Comparison of ENCODE assay signal across 8 cellular contexts in the genomic region with DNA sequence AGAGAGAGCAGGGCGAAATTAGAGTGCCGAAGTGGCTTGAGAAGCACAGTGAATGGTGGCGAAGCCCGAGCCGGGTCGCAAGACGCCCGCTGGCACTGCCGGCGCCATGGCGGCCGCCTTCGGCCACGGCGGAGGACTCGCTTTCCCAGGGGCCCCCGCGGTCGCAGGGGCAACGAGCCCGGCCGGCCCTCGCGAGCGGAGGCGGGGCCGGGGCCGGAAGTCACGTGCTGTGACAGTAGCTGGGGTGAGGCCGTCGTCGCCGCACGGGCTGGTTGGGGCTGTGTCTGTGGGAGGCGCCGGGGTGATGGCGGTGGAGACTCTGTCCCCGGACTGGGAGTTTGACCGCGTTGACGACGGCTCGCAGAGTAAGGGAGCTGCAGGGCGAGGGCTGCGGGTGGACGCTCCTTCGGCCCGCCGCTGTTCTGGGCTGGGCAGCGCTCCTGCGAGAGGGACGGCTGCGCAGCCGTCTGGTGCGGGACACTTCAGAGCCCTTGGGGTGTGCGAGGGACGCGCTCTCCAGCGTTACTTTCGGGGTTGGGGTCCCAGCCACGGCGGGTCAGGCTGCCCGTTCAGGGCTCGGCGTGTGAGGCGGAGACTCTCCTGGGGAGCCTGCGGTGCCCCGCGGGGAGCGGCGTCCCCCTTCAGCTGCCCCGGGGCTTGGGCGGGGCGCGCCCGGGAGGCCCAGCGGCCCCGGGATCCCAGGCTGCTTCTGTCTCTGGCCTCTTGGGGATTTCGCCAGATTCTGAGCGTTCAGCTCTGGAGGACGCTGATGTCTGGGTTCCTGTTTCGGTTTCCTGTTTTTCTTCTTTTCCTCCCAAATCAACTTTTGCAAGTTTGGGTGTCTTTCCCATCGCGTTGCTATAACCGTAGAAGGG. TPM values are rescaled to one million over a fixed set of nuclear protein-coding genes. Genes with fewer than 3 reads are reported as not detected.
DNase-seq lines count a peak whose midpoint lies in the region; ATAC-seq and TF ChIP-seq lines count a peak whose summit lies in the region.

A gene with protein sequence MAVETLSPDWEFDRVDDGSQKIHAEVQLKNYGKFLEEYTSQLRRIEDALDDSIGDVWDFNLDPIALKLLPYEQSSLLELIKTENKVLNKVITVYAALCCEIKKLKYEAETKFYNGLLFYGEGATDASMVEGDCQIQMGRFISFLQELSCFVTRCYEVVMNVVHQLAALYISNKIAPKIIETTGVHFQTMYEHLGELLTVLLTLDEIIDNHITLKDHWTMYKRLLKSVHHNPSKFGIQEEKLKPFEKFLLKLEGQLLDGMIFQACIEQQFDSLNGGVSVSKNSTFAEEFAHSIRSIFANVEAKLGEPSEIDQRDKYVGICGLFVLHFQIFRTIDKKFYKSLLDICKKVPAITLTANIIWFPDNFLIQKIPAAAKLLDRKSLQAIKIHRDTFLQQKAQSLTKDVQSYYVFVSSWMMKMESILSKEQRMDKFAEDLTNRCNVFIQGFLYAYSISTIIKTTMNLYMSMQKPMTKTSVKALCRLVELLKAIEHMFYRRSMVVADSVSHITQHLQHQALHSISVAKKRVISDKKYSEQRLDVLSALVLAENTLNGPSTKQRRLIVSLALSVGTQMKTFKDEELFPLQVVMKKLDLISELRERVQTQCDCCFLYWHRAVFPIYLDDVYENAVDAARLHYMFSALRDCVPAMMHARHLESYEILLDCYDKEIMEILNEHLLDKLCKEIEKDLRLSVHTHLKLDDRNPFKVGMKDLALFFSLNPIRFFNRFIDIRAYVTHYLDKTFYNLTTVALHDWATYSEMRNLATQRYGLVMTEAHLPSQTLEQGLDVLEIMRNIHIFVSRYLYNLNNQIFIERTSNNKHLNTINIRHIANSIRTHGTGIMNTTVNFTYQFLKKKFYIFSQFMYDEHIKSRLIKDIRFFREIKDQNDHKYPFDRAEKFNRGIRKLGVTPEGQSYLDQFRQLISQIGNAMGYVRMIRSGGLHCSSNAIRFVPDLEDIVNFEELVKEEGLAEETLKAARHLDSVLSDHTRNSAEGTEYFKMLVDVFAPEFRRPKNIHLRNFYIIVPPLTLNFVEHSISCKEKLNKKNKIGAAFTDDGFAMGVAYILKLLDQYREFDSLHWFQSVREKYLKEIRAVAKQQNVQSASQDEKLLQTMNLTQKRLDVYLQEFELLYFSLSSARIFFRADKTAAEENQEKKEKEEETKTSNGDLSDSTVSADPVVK (plus strand): TSS at position 235 of the 875 bp plus-strand sequence. CDS start 70 bp downstream, at position 305.

- TF ChIP-seq CTCF in WI38 (IDR thresholded peaks at IDR 0.05; ENCODE audit: low read depth, low read length) (no peak), mammary epithelial cell (conservative IDR thresholded peaks at IDR 0.05 in 1 of 2, IDR thresholded peaks at IDR 0.05 in 1 of 2; ENCODE audit: extremely low read depth in 1 of 2, insufficient read depth in 1 of 2, low read depth in 1 of 2, low read length in 2 of 2) (peak in 1 of 2 donors; percentile 2), smooth muscle cell (IDR thresholded peaks at IDR 0.05; ENCODE audit: borderline replicate concordance, insufficient read depth, poor library complexity, severe bottlenecking) (no peak)

- H3K79me2 ChIP-seq in mammary epithelial cell (ENCODE audit: insufficient read depth, low read length), result peaks cover 50% of the 10 kb centered on the region
- H3K79me2 ChIP-seq in smooth muscle cell (ENCODE audit: low read depth), result peaks cover 47% of the 10 kb centered on the region

- H3K9ac ChIP-seq in mammary epithelial cell (ENCODE audit: insufficient read depth, low read length), result peak within 1 kb of the TSS; percentile 89
- peak within 1 kb of the TSS; percentile 90 for H3K9ac ChIP-seq in smooth muscle cell (ENCODE audit: low read depth)

- CTCF ChIA-PET in mammary epithelial cell (lab: Charles Lee; ENCODE audit: low non-redundant PET), result no interaction called here

- dilution Hi-C loops in mammary epithelial cell (cut with HindIII; ENCODE audit: low sequenced_read_pairs), result no loop called here

- in situ Hi-C loops in mammary epithelial cell (cut with MboI; ENCODE audit: low sequenced_read_pairs in 2 of 2), result no loop called here

- no peaks in the 10 kb centered on the region for H3K9me3 ChIP-seq in mammary epithelial cell (replicated peaks; ENCODE audit: insufficient read depth, low read length)
- H3K9me3 ChIP-seq in smooth muscle cell (replicated peaks; ENCODE audit: low read depth), result no peaks in the 10 kb centered on the region

- H3K4me2 ChIP-seq in mammary epithelial cell (ENCODE audit: insufficient read depth, low read depth, low read length) (peak within 1 kb of the TSS; percentile 91), smooth muscle cell (peak within 1 kb of the TSS; percentile 86)

- H2AFZ ChIP-seq in mammary epithelial cell (ENCODE audit: low read depth, low read length), result peak within 1 kb of the TSS; percentile 98
- H2AFZ ChIP-seq in smooth muscle cell (ENCODE audit: low read depth), result peak within 1 kb of the TSS; percentile 96

- H3K4me3 ChIP-seq in WI38 (ENCODE audit: low read depth, low read length) (peak within 1 kb of the TSS; percentile 96), mammary epithelial cell (replicated peaks in 1 of 3; ENCODE audit: insufficient read depth in 1 of 3, low read depth in 2 of 3, low read length in 3 of 3) (peak within 1 kb of the TSS; percentile 80 to 99 (median 96)), smooth muscle cell (peak within 1 kb of the TSS; percentile 87)

- H4K20me1 ChIP-seq in mammary epithelial cell (ENCODE audit: insufficient read depth, low read length) (no peaks in the 10 kb centered on the region), smooth muscle cell (ENCODE audit: low read depth) (peaks cover 47% of the 10 kb centered on the region)

- DNase-seq in AG08395 (ENCODE audit: low spot score) (peak; percentile 98), NCI-H2227 treated with DMSO at 0.1 percent for 48 hours (lab: John Stamatoyannopoulos, UW) (peak; percentile 87), mammary epithelial cell (peak; percentile 94), iPS-NIHi7 (ENCODE audit: extremely low spot score) (peak; percentile 97), smooth muscle cell (lab: John Stamatoyannopoulos, UW; ENCODE audit: unreplicated experiment) (peak; percentile 82)

- no TSS peak for BruUV-seq in mammary epithelial cell (replicated peaks; lab: Mats Ljungman, UMichigan)

- H3K27me3 ChIP-seq in mammary epithelial cell (ENCODE audit: insufficient read depth, low read length) (no peaks in the 10 kb centered on the region), smooth muscle cell (ENCODE audit: low read depth) (no peaks in the 10 kb centered on the region)

- H3K36me3 ChIP-seq in mammary epithelial cell (ENCODE audit: insufficient read depth, low read length) (peaks cover 3% of the 10 kb centered on the region), smooth muscle cell (ENCODE audit: low read depth) (no peaks in the 10 kb centered on the region)

- WGBS in mammary epithelial cell (ENCODE audit: low coverage, missing lambda C conversion rate), result 1% methylated on average over 15 of the region's 85 CpGs
- WGBS in smooth muscle cell (ENCODE audit: low lambda C conversion rate), result 1% methylated on average over 84 of the region's 85 CpGs

- H3K27ac ChIP-seq in mammary epithelial cell (ENCODE audit: insufficient read depth, low read depth, low read length) (peak within 1 kb of the TSS; percentile 79), smooth muscle cell (ENCODE audit: low read depth) (peak within 1 kb of the TSS; percentile 91)

- ATAC-seq in GM18909 (IDR thresholded peaks at IDR 0.05; ENCODE audit: poor library complexity, unreplicated experiment) (peak; percentile 89), HG03159 (IDR thresholded peaks at IDR 0.05; ENCODE audit: unreplicated experiment) (peak; percentile 89)

- H3F3A ChIP-seq in smooth muscle cell (ENCODE audit: low read depth), result peaks cover 8% of the 10 kb centered on the region

- intact Hi-C loops in mammary epithelial cell (cut with micrococcal nuclease), result loop anchor here (1.0 to 10.0 kb wide), 6 partner anchors 23 to 753 kb away; a partner anchor contains a TSS

- peaks cover 15% of the 10 kb centered on the region for H3K4me1 ChIP-seq in mammary epithelial cell (ENCODE audit: insufficient read depth, low read length)
- peaks cover 31% of the 10 kb centered on the region for H3K4me1 ChIP-seq in smooth muscle cell (ENCODE audit: low read depth)

RNA-seq across cellular contexts. Expression of the gene that starts here (rescaled TPM):
- 10 to 100 TPM; 48.4 to 75.2 TPM for total RNA-seq in mammary epithelial cell
- 16.4 TPM for polyA plus RNA-seq in mammary epithelial cell
- 39.6 TPM for polyA minus RNA-seq in mammary epithelial cell
- total RNA-seq in smooth muscle cell, result 76.1 and 95.9 TPM in 2 replicates
- polyA plus RNA-seq in smooth muscle cell, result 26.9 and 36.1 TPM in 2 replicates

Comparison
In these comparisons a context has a peak if more than half of its experiments do, and no peak if none do; other contexts are left out.
1. Peak in every context shown above with its lines: DNase-seq, ATAC-seq, H3K4me3 ChIP-seq and H3K27ac ChIP-seq.